15 cellular contexts compared by ENCODE assay signal in the genomic region with DNA sequence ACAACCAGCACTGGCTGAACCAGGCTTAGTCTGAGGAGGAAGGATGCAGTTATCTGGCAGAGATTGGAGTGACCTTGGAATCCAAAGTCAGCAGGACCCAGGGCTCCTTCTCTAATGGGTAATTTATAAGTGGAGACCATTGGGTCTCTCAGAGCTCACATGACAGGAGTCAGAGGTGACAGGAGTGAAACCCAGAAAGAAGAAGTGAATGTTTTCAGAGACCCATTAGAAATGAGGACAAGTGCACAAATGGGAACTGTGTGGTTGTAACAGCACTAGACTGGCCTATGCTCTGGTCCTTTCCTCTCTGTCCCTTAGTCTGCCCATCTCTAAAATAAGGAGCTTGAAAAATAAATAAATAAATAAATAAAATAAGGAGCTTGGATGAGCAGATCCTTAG.
DNase-seq lines count a peak whose midpoint lies in the region; ATAC-seq and FAIRE-seq lines count a peak whose summit lies in the region.
"Had no signal": no experiment of that assay in that cellular context is flagged by ENCODE, and none has a peak within 500 bp of the region (broad histone marks: within the 10 kb centered on the region; RNA-seq: fewer than 3 reads in every experiment).

No MANE protein-coding gene starts in this region.

- DNase-seq in GM19239 (ENCODE audit: insufficient read length, low spot score), result peak; percentile 28
- DNase-seq in stimulated activated naive B cell treated with anti-CD40 and anti-IgM and Interleukin-4, amounts not matched to agents 10 μg/mL and 1 μg/mL and 100 μg/mL, for 72 hours, result no peak
- no peak for DNase-seq in stimulated activated CD4-positive, alpha-beta T cell treated with anti-CD3 and anti-CD28 coated beads, Interleukin-1b, Interleukin-23, amount 100 ng/mL, for 48 hours
- no peak for DNase-seq in glomerular visceral epithelial cell (ENCODE audit: extremely low spot score)
- DNase-seq in CD1c-positive myeloid dendritic cell (ENCODE audit: extremely low spot score), result no peak
- DNase-seq: activated CD8-positive, alpha-beta T cell treated with anti-CD3 and anti-CD28 coated beads for 36 hours; foreskin fibroblast; left colon; NCI-H1694; T-helper 17 cell had no signal

- no peaks in the 10 kb centered on the region for H3K27me3 Mint-ChIP-seq in stimulated activated naive B cell treated with anti-CD40 and anti-IgM and Interleukin-4, amounts not matched to agents 10 μg/mL and 1 μg/mL and 100 μg/mL, for 72 hours
- H3K27me3 Mint-ChIP-seq: activated CD8-positive, alpha-beta T cell treated with anti-CD3 and anti-CD28 coated beads for 36 hours; activated naive CD8-positive, alpha-beta T cell; T-helper 17 cell had no signal

- no peak overlapping the region for H3K4me3 Mint-ChIP-seq in stimulated activated naive B cell treated with anti-CD40 and anti-IgM and Interleukin-4, amounts not matched to agents 10 μg/mL and 1 μg/mL and 100 μg/mL, for 72 hours
- H3K4me3 Mint-ChIP-seq: activated CD8-positive, alpha-beta T cell treated with anti-CD3 and anti-CD28 coated beads for 36 hours; activated naive CD8-positive, alpha-beta T cell; T-helper 17 cell had no signal

- peak overlapping the region; percentile 56 for H3K27ac Mint-ChIP-seq in stimulated activated naive B cell treated with anti-CD40 and anti-IgM and Interleukin-4, amounts not matched to agents 10 μg/mL and 1 μg/mL and 100 μg/mL, for 72 hours
- H3K27ac Mint-ChIP-seq: activated CD8-positive, alpha-beta T cell treated with anti-CD3 and anti-CD28 coated beads for 36 hours; activated naive CD8-positive, alpha-beta T cell; T-helper 17 cell had no signal

- peaks cover 19 to 32% of the 10 kb centered on the region in 2 donors for H3K4me1 Mint-ChIP-seq in stimulated activated naive B cell treated with anti-CD40 and anti-IgM and Interleukin-4, amounts not matched to agents 10 μg/mL and 1 μg/mL and 100 μg/mL, for 72 hours

- peaks cover 17 to 37% of the 10 kb centered on the region in 2 donors for H3K36me3 Mint-ChIP-seq in stimulated activated naive B cell treated with anti-CD40 and anti-IgM and Interleukin-4, amounts not matched to agents 10 μg/mL and 1 μg/mL and 100 μg/mL, for 72 hours

- FAIRE-seq in GM19239 (lab: Jason Lieb, UNC), result peak; percentile 73
- FAIRE-seq: D721Med, HTR-8/SVneo had no signal

- peak; percentile 93 for ATAC-seq in GM21786 (IDR thresholded peaks at IDR 0.05; ENCODE audit: unreplicated experiment)
- peak; percentile 95 for ATAC-seq in HG03159 (IDR thresholded peaks at IDR 0.05; ENCODE audit: unreplicated experiment)
- peak; percentile 92 to 95 for ATAC-seq in stimulated activated naive B cell treated with anti-CD40 and anti-IgM and Interleukin-4, amounts not matched to agents 10 μg/mL and 1 μg/mL and 100 μg/mL, for 72 hours (replicated peaks)
- ATAC-seq: activated CD8-positive, alpha-beta T cell treated with anti-CD3 and anti-CD28 coated beads for 36 hours; left colon; T-helper 17 cell had no signal

- no peaks in the 10 kb centered on the region for H3K9me3 Mint-ChIP-seq in stimulated activated naive B cell treated with anti-CD40 and anti-IgM and Interleukin-4, amounts not matched to agents 10 μg/mL and 1 μg/mL and 100 μg/mL, for 72 hours
- H3K9me3 Mint-ChIP-seq: activated CD8-positive, alpha-beta T cell treated with anti-CD3 and anti-CD28 coated beads for 36 hours had no signal
